ENCODE assay signal across 14 cellular contexts in the genomic region with DNA sequence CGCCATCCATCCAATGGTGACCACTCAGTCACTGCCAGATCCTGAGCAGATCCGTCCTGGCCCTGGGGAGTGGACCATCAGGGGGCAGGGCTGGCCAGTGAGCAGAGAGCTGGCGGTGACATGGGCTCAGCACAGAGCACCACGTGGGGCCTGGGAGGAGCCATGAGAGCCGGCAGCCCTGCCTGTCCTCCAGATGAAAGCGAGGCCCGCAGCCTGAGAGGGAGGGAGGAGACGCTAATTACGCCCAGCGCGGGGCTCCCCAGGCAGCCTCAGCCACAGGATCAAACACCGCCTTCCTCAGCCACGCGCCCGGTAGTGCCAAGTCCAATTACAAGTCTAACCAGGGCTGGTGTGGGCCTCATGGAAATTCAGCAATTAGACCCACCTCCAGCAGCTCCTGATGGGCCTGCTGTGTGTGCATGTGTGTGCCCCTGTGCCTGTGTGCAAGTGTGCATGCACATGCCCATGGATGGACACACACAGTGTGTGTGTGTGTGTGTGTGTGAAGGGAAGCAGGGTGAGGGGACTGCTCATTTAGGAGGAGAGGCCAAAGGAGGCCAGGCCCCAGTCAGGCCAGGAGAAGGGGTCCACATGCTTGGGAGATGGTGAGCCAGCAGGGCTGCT.
DNase-seq lines count a peak whose midpoint lies in the region; ATAC-seq and TF ChIP-seq lines count a peak whose summit lies in the region.
"Had no signal": no experiment of that assay in that cellular context is flagged by ENCODE, and none has a peak within 500 bp of the region (broad histone marks: within the 10 kb centered on the region; RNA-seq: fewer than 3 reads in every experiment).

No MANE protein-coding gene starts in this region.

- no peaks in the 10 kb centered on the region for H3K36me3 Mint-ChIP-seq in WTC11
- H3K36me3 Mint-ChIP-seq in activated naive CD4-positive, alpha-beta T cell treated with anti-CD3 and anti-CD28 coated beads, Interleukin-2, amount 10 ng/mL, durations not matched to agents 7 days and 5 days, result no peaks in the 10 kb centered on the region

- no peak overlapping the region for H3K4me3 Mint-ChIP-seq in WTC11
- H3K4me3 Mint-ChIP-seq in activated naive CD4-positive, alpha-beta T cell treated with anti-CD3 and anti-CD28 coated beads, Interleukin-2, amount 10 ng/mL, durations not matched to agents 7 days and 5 days, result no peak overlapping the region
- H3K4me3 Mint-ChIP-seq: B cell had no signal

- H3K9me3 Mint-ChIP-seq in WTC11, result no peaks in the 10 kb centered on the region
- no peaks in the 10 kb centered on the region for H3K9me3 Mint-ChIP-seq in activated naive CD4-positive, alpha-beta T cell treated with anti-CD3 and anti-CD28 coated beads, Interleukin-2, amount 10 ng/mL, durations not matched to agents 7 days and 5 days

- H3K4me1 Mint-ChIP-seq in WTC11, result no peaks in the 10 kb centered on the region
- no peaks in the 10 kb centered on the region for H3K4me1 Mint-ChIP-seq in activated naive CD4-positive, alpha-beta T cell treated with anti-CD3 and anti-CD28 coated beads, Interleukin-2, amount 10 ng/mL, durations not matched to agents 7 days and 5 days
- H3K4me1 Mint-ChIP-seq: B cell had no signal

- peak overlapping the region; percentile 27; the same call in 1 of the 2 replicates for H3K27ac Mint-ChIP-seq in WTC11
- H3K27ac Mint-ChIP-seq in activated naive CD4-positive, alpha-beta T cell treated with anti-CD3 and anti-CD28 coated beads, Interleukin-2, amount 10 ng/mL, durations not matched to agents 7 days and 5 days, result no peak overlapping the region
- H3K27ac Mint-ChIP-seq: B cell had no signal

- DNase-seq in Ammon's horn (ENCODE audit: low spot score), result peak; percentile 64
- peak; percentile 68 for DNase-seq in NCI-H1092 (lab: John Stamatoyannopoulos, UW)
- DNase-seq in WTC11 (ENCODE audit: low spot score), result no peak
- DNase-seq in medulla oblongata (ENCODE audit: extremely low spot score), result peak; percentile 50
- no peak for DNase-seq in activated naive CD4-positive, alpha-beta T cell treated with anti-CD3 and anti-CD28 coated beads, Interleukin-2, amount 10 ng/mL, durations not matched to agents 7 days and 5 days
- DNase-seq in activated CD8-positive, alpha-beta memory T cell treated with anti-CD3 and anti-CD28 coated beads, Interleukin-2, amount 50 U/mL, for 48 hours, result no peak
- DNase-seq in stimulated activated CD4-positive, alpha-beta T cell treated with anti-CD3 and anti-CD28 coated beads, Interleukin-12 subunit alpha, Interleukin-12 subunit beta, amount 100 ng/mL, for 4 hours, result no peak
- DNase-seq: activated CD4-positive, alpha-beta T cell treated with anti-CD3 and anti-CD28 coated beads for 4 hours; activated naive CD4-positive, alpha-beta T cell; dermis blood vessel endothelial cell; foreskin melanocyte; NCI-H2171 had no signal

- peak; percentile 39 for ATAC-seq in WTC11
- no peak for ATAC-seq in GM19324 (IDR thresholded peaks at IDR 0.05; ENCODE audit: low FRiP score, unreplicated experiment)

- CTCF ChIA-PET in WTC11 (lab: Charles Lee), result interaction anchor here (0.7 to 1.3 kb wide), 3 partner anchors 62 to 86 kb away, joined by 3 to 5 read pairs (median 5); no protein-coding TSS in a partner anchor
- CTCF ChIA-PET in activated naive CD4-positive, alpha-beta T cell treated with anti-CD3 and anti-CD28 coated beads, Interleukin-2, amount 10 ng/mL, durations not matched to agents 7 days and 5 days (lab: Charles Lee), result no interaction called here

- no peak for TF ChIP-seq CTCF in WTC11 (IDR thresholded peaks at IDR 0.05)

- POLR2A ChIA-PET in WTC11 (lab: Charles Lee), result no interaction called here

- H3K27me3 Mint-ChIP-seq in WTC11 (ENCODE audit: low read depth), result no peaks in the 10 kb centered on the region
- H3K27me3 Mint-ChIP-seq in activated naive CD4-positive, alpha-beta T cell treated with anti-CD3 and anti-CD28 coated beads, Interleukin-2, amount 10 ng/mL, durations not matched to agents 7 days and 5 days, result no peaks in the 10 kb centered on the region
- H3K27me3 Mint-ChIP-seq: B cell had no signal

TF ChIP-seq in WTC11, 78 proteins besides CTCF, POLR2A, EP300 and RAD21:
- TF ChIP-seq, protein P1, sequence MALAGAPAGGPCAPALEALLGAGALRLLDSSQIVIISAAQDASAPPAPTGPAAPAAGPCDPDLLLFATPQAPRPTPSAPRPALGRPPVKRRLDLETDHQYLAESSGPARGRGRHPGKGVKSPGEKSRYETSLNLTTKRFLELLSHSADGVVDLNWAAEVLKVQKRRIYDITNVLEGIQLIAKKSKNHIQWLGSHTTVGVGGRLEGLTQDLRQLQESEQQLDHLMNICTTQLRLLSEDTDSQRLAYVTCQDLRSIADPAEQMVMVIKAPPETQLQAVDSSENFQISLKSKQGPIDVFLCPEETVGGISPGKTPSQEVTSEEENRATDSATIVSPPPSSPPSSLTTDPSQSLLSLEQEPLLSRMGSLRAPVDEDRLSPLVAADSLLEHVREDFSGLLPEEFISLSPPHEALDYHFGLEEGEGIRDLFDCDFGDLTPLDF (CRISPR knock-in tag; IDR thresholded peaks at IDR 0.05), result no peak
- TF ChIP-seq MXD4 (CRISPR knock-in tag; IDR thresholded peaks at IDR 0.05; ENCODE audit: borderline replicate concordance) (no peak), SMAD3 (CRISPR knock-in tag; IDR thresholded peaks at IDR 0.05; ENCODE audit: borderline replicate concordance) (no peak), TEAD4 (CRISPR knock-in tag; IDR thresholded peaks at IDR 0.05) (no peak)
- TF ChIP-seq, protein P2, sequence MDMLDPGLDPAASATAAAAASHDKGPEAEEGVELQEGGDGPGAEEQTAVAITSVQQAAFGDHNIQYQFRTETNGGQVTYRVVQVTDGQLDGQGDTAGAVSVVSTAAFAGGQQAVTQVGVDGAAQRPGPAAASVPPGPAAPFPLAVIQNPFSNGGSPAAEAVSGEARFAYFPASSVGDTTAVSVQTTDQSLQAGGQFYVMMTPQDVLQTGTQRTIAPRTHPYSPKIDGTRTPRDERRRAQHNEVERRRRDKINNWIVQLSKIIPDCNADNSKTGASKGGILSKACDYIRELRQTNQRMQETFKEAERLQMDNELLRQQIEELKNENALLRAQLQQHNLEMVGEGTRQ (CRISPR knock-in tag; IDR thresholded peaks at IDR 0.05), result peak; percentile 58; the same call in 1 of the 2 replicates
- TF ChIP-seq, protein P3, sequence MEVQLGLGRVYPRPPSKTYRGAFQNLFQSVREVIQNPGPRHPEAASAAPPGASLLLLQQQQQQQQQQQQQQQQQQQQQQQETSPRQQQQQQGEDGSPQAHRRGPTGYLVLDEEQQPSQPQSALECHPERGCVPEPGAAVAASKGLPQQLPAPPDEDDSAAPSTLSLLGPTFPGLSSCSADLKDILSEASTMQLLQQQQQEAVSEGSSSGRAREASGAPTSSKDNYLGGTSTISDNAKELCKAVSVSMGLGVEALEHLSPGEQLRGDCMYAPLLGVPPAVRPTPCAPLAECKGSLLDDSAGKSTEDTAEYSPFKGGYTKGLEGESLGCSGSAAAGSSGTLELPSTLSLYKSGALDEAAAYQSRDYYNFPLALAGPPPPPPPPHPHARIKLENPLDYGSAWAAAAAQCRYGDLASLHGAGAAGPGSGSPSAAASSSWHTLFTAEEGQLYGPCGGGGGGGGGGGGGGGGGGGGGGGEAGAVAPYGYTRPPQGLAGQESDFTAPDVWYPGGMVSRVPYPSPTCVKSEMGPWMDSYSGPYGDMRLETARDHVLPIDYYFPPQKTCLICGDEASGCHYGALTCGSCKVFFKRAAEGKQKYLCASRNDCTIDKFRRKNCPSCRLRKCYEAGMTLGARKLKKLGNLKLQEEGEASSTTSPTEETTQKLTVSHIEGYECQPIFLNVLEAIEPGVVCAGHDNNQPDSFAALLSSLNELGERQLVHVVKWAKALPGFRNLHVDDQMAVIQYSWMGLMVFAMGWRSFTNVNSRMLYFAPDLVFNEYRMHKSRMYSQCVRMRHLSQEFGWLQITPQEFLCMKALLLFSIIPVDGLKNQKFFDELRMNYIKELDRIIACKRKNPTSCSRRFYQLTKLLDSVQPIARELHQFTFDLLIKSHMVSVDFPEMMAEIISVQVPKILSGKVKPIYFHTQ (CRISPR knock-in tag; IDR thresholded peaks at IDR 0.05), result no peak

Comparison
In these comparisons a context has a peak if more than half of its experiments do, and no peak if none do; other contexts are left out.
1. DNase-seq: peak in Ammon's horn (single experiment), NCI-H1092 (single experiment) and medulla oblongata (single experiment); none in WTC11 (single experiment), activated naive CD4-positive, alpha-beta T cell treated with anti-CD3 and anti-CD28 coated beads, Interleukin-2, amount 10 ng/mL, durations not matched to agents 7 days and 5 days (single experiment), activated CD8-positive, alpha-beta memory T cell treated with anti-CD3 and anti-CD28 coated beads, Interleukin-2, amount 50 U/mL, for 48 hours (single experiment) and stimulated activated CD4-positive, alpha-beta T cell treated with anti-CD3 and anti-CD28 coated beads, Interleukin-12 subunit alpha, Interleukin-12 subunit beta, amount 100 ng/mL, for 4 hours (single experiment).